1 cellular context compared by ENCODE assay signal in the genomic region with DNA sequence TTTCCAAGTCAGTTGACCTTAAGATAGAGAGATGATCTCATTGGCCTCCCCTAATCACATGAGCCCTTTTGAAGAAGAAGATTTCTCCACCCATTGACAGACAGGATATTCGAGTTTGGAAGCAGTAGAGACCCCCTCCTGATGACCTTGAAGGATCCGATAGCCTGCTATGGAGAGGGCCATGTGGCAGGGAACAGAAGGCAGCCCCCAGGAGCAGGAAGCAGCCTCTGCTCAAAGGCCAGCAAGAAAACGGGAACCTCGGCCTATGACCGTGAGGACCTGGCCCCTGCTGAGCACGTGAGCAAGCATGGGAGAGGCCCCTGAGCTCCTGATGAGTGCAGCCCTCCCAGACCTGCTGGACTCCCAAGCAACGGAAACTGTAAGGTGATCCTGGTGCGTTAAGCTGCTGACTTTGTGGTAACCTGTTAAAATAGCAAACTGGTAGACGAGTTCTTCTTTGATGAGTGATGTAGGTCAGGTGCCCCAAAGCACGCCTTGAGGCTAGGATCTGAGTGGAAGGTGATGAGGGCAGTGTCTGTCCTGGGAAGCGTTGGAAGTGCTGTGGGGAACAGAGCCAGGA.
TF ChIP-seq lines count a peak whose summit lies in the region.

No MANE protein-coding gene starts in this region.

TF ChIP-seq in K562, 482 proteins besides CTCF, POLR2A, EP300 and RAD21 (continues in another document):
- TF ChIP-seq, protein P1, sequence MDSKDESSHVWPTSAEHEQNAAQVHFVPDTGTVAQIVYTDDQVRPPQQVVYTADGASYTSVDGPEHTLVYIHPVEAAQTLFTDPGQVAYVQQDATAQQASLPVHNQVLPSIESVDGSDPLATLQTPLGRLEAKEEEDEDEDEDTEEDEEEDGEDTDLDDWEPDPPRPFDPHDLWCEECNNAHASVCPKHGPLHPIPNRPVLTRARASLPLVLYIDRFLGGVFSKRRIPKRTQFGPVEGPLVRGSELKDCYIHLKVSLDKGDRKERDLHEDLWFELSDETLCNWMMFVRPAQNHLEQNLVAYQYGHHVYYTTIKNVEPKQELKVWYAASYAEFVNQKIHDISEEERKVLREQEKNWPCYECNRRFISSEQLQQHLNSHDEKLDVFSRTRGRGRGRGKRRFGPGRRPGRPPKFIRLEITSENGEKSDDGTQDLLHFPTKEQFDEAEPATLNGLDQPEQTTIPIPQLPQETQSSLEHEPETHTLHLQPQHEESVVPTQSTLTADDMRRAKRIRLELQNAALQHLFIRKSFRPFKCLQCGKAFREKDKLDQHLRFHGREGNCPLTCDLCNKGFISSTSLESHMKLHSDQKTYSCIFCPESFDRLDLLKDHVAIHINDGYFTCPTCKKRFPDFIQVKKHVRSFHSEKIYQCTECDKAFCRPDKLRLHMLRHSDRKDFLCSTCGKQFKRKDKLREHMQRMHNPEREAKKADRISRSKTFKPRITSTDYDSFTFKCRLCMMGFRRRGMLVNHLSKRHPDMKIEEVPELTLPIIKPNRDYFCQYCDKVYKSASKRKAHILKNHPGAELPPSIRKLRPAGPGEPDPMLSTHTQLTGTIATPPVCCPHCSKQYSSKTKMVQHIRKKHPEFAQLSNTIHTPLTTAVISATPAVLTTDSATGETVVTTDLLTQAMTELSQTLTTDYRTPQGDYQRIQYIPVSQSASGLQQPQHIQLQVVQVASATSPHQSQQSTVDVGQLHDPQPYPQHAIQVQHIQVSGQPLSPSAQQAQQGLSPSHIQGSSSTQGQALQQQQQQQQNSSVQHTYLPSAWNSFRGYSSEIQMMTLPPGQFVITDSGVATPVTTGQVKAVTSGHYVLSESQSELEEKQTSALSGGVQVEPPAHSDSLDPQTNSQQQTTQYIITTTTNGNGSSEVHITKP (IDR thresholded peaks at IDR 0.05; ENCODE audit: partially characterized antibody), result peak; percentile 32
- TF ChIP-seq CAMTA2 (CRISPR knock-in tag; conservative IDR thresholded peaks at IDR 0.05), result no peak
- no peak for TF ChIP-seq NFIX (CRISPR knock-in tag; IDR thresholded peaks at IDR 0.05; ENCODE audit: low read depth)
- no peak for TF ChIP-seq ZNF354B (CRISPR knock-in tag; IDR thresholded peaks at IDR 0.05)
- TF ChIP-seq SMARCE1 (IDR thresholded peaks at IDR 0.05), result no peak
- no peak for TF ChIP-seq DMBX1 (CRISPR knock-in tag; IDR thresholded peaks at IDR 0.05; ENCODE audit: borderline replicate concordance)
- no peak for TF ChIP-seq ARID1B (IDR thresholded peaks at IDR 0.05)
- no peak for TF ChIP-seq CTBP1 (IDR thresholded peaks at IDR 0.05; ENCODE audit: borderline replicate concordance)
- TF ChIP-seq, protein P2, sequence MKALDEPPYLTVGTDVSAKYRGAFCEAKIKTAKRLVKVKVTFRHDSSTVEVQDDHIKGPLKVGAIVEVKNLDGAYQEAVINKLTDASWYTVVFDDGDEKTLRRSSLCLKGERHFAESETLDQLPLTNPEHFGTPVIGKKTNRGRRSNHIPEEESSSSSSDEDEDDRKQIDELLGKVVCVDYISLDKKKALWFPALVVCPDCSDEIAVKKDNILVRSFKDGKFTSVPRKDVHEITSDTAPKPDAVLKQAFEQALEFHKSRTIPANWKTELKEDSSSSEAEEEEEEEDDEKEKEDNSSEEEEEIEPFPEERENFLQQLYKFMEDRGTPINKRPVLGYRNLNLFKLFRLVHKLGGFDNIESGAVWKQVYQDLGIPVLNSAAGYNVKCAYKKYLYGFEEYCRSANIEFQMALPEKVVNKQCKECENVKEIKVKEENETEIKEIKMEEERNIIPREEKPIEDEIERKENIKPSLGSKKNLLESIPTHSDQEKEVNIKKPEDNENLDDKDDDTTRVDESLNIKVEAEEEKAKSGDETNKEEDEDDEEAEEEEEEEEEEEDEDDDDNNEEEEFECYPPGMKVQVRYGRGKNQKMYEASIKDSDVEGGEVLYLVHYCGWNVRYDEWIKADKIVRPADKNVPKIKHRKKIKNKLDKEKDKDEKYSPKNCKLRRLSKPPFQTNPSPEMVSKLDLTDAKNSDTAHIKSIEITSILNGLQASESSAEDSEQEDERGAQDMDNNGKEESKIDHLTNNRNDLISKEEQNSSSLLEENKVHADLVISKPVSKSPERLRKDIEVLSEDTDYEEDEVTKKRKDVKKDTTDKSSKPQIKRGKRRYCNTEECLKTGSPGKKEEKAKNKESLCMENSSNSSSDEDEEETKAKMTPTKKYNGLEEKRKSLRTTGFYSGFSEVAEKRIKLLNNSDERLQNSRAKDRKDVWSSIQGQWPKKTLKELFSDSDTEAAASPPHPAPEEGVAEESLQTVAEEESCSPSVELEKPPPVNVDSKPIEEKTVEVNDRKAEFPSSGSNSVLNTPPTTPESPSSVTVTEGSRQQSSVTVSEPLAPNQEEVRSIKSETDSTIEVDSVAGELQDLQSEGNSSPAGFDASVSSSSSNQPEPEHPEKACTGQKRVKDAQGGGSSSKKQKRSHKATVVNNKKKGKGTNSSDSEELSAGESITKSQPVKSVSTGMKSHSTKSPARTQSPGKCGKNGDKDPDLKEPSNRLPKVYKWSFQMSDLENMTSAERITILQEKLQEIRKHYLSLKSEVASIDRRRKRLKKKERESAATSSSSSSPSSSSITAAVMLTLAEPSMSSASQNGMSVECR (CRISPR knock-in tag; IDR thresholded peaks at IDR 0.05), result no peak
- TF ChIP-seq CHD4 (IDR thresholded peaks at IDR 0.05; ENCODE audit: insufficient read depth, insufficient replicate concordance, low read depth, low read length, poor library complexity, severe bottlenecking), result no peak
- TF ChIP-seq, protein P3, sequence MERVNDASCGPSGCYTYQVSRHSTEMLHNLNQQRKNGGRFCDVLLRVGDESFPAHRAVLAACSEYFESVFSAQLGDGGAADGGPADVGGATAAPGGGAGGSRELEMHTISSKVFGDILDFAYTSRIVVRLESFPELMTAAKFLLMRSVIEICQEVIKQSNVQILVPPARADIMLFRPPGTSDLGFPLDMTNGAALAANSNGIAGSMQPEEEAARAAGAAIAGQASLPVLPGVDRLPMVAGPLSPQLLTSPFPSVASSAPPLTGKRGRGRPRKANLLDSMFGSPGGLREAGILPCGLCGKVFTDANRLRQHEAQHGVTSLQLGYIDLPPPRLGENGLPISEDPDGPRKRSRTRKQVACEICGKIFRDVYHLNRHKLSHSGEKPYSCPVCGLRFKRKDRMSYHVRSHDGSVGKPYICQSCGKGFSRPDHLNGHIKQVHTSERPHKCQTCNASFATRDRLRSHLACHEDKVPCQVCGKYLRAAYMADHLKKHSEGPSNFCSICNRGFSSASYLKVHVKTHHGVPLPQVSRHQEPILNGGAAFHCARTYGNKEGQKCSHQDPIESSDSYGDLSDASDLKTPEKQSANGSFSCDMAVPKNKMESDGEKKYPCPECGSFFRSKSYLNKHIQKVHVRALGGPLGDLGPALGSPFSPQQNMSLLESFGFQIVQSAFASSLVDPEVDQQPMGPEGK (CRISPR knock-in tag; IDR thresholded peaks at IDR 0.05; ENCODE audit: borderline replicate concordance), result no peak
- TF ChIP-seq, protein P4, sequence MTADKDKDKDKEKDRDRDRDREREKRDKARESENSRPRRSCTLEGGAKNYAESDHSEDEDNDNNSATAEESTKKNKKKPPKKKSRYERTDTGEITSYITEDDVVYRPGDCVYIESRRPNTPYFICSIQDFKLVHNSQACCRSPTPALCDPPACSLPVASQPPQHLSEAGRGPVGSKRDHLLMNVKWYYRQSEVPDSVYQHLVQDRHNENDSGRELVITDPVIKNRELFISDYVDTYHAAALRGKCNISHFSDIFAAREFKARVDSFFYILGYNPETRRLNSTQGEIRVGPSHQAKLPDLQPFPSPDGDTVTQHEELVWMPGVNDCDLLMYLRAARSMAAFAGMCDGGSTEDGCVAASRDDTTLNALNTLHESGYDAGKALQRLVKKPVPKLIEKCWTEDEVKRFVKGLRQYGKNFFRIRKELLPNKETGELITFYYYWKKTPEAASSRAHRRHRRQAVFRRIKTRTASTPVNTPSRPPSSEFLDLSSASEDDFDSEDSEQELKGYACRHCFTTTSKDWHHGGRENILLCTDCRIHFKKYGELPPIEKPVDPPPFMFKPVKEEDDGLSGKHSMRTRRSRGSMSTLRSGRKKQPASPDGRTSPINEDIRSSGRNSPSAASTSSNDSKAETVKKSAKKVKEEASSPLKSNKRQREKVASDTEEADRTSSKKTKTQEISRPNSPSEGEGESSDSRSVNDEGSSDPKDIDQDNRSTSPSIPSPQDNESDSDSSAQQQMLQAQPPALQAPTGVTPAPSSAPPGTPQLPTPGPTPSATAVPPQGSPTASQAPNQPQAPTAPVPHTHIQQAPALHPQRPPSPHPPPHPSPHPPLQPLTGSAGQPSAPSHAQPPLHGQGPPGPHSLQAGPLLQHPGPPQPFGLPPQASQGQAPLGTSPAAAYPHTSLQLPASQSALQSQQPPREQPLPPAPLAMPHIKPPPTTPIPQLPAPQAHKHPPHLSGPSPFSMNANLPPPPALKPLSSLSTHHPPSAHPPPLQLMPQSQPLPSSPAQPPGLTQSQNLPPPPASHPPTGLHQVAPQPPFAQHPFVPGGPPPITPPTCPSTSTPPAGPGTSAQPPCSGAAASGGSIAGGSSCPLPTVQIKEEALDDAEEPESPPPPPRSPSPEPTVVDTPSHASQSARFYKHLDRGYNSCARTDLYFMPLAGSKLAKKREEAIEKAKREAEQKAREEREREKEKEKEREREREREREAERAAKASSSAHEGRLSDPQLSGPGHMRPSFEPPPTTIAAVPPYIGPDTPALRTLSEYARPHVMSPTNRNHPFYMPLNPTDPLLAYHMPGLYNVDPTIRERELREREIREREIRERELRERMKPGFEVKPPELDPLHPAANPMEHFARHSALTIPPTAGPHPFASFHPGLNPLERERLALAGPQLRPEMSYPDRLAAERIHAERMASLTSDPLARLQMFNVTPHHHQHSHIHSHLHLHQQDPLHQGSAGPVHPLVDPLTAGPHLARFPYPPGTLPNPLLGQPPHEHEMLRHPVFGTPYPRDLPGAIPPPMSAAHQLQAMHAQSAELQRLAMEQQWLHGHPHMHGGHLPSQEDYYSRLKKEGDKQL (CRISPR knock-in tag; IDR thresholded peaks at IDR 0.05; ENCODE audit: borderline replicate concordance), result no peak
- TF ChIP-seq SMARCC2 (IDR thresholded peaks at IDR 0.05; ENCODE audit: low read depth), result no peak
- TF ChIP-seq TAF15 (IDR thresholded peaks at IDR 0.05; ENCODE audit: low read depth, low read length), result no peak
- TF ChIP-seq, protein P5, sequence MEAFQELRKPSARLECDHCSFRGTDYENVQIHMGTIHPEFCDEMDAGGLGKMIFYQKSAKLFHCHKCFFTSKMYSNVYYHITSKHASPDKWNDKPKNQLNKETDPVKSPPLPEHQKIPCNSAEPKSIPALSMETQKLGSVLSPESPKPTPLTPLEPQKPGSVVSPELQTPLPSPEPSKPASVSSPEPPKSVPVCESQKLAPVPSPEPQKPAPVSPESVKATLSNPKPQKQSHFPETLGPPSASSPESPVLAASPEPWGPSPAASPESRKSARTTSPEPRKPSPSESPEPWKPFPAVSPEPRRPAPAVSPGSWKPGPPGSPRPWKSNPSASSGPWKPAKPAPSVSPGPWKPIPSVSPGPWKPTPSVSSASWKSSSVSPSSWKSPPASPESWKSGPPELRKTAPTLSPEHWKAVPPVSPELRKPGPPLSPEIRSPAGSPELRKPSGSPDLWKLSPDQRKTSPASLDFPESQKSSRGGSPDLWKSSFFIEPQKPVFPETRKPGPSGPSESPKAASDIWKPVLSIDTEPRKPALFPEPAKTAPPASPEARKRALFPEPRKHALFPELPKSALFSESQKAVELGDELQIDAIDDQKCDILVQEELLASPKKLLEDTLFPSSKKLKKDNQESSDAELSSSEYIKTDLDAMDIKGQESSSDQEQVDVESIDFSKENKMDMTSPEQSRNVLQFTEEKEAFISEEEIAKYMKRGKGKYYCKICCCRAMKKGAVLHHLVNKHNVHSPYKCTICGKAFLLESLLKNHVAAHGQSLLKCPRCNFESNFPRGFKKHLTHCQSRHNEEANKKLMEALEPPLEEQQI (IDR thresholded peaks at IDR 0.05), result no peak
- TF ChIP-seq, protein P6, sequence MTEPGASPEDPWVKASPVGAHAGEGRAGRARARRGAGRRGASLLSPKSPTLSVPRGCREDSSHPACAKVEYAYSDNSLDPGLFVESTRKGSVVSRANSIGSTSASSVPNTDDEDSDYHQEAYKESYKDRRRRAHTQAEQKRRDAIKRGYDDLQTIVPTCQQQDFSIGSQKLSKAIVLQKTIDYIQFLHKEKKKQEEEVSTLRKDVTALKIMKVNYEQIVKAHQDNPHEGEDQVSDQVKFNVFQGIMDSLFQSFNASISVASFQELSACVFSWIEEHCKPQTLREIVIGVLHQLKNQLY (CRISPR knock-in tag; conservative IDR thresholded peaks at IDR 0.05), result no peak
- no peak for TF ChIP-seq JUNB (CRISPR knock-in tag; conservative IDR thresholded peaks at IDR 0.05)
- TF ChIP-seq DPF2 (IDR thresholded peaks at IDR 0.05), result no peak
- TF ChIP-seq EP400 (IDR thresholded peaks at IDR 0.05), result no peak
- TF ChIP-seq ZKSCAN3 (CRISPR knock-in tag; IDR thresholded peaks at IDR 0.05), result no peak
- TF ChIP-seq, protein P7, sequence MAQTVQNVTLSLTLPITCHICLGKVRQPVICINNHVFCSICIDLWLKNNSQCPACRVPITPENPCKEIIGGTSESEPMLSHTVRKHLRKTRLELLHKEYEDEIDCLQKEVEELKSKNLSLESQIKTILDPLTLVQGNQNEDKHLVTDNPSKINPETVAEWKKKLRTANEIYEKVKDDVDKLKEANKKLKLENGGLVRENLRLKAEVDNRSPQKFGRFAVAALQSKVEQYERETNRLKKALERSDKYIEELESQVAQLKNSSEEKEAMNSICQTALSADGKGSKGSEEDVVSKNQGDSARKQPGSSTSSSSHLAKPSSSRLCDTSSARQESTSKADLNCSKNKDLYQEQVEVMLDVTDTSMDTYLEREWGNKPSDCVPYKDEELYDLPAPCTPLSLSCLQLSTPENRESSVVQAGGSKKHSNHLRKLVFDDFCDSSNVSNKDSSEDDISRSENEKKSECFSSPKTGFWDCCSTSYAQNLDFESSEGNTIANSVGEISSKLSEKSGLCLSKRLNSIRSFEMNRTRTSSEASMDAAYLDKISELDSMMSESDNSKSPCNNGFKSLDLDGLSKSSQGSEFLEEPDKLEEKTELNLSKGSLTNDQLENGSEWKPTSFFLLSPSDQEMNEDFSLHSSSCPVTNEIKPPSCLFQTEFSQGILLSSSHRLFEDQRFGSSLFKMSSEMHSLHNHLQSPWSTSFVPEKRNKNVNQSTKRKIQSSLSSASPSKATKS (CRISPR knock-in tag; IDR thresholded peaks at IDR 0.05), result no peak
- no peak for TF ChIP-seq TCFL5 (CRISPR knock-in tag; conservative IDR thresholded peaks at IDR 0.05)
- peak; percentile 92 for TF ChIP-seq BHLHE40 (IDR thresholded peaks at IDR 0.05; ENCODE audit: low read length)
- no peak for TF ChIP-seq ZNF766 (CRISPR knock-in tag; conservative IDR thresholded peaks at IDR 0.05)
- TF ChIP-seq, protein P8, sequence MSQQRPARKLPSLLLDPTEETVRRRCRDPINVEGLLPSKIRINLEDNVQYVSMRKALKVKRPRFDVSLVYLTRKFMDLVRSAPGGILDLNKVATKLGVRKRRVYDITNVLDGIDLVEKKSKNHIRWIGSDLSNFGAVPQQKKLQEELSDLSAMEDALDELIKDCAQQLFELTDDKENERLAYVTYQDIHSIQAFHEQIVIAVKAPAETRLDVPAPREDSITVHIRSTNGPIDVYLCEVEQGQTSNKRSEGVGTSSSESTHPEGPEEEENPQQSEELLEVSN (IDR thresholded peaks at IDR 0.05; ENCODE audit: borderline replicate concordance in 1 of 2, extremely low read depth in 1 of 2, insufficient read depth in 1 of 2, insufficient read length in 1 of 2, low read depth in 1 of 2, low read length in 1 of 2, poor library complexity in 1 of 2, severe bottlenecking in 1 of 2), result peak in 1 of 2 experiments; percentile 51
- no peak for TF ChIP-seq DNMT1 (IDR thresholded peaks at IDR 0.05)
